Comparison of ENCODE assay signal across 1 cellular context in genomic region chrX:118495061-118495921, GRCh38.
TF ChIP-seq lines count a peak whose summit lies in the region.

Gene DOCK11, plus strand, starts transcription at chrX:118495815. Its CDS starts 157 bp downstream, at chrX:118495972.

TF ChIP-seq in K562, 482 proteins besides CTCF, POLR2A, EP300 and RAD21 (continued from another document and continues in another):
- no peak for TF ChIP-seq BRCA1 (IDR thresholded peaks at IDR 0.05)
- TF ChIP-seq BRCA1 (CRISPR knock-in tag; IDR thresholded peaks at IDR 0.05), result no peak
- no peak for TF ChIP-seq STAT5A (IDR thresholded peaks at IDR 0.05; ENCODE audit: borderline replicate concordance, low read length)
- TF ChIP-seq ZNF57 (CRISPR knock-in tag; IDR thresholded peaks at IDR 0.05), result no peak
- TF ChIP-seq SRSF1 (IDR thresholded peaks at IDR 0.05; ENCODE audit: low read depth, low read length), result no peak
- no peak for TF ChIP-seq NFE2L1 (tag; IDR thresholded peaks at IDR 0.05; ENCODE audit: borderline replicate concordance, low read depth)
- TF ChIP-seq PREB (CRISPR knock-in tag; IDR thresholded peaks at IDR 0.05), result no peak
- TF ChIP-seq HDAC2 (IDR thresholded peaks at IDR 0.05), result no peak
- TF ChIP-seq DNMT1 (IDR thresholded peaks at IDR 0.05), result no peak
- no peak for TF ChIP-seq ZNF445 (CRISPR knock-in tag; IDR thresholded peaks at IDR 0.05; ENCODE audit: low read depth)
- no peak for TF ChIP-seq HNRNPLL (IDR thresholded peaks at IDR 0.05; ENCODE audit: low read depth, low read length, poor library complexity, severe bottlenecking)
- no peak for TF ChIP-seq FOS (IDR thresholded peaks at IDR 0.05; ENCODE audit: extremely low read depth, insufficient read length)
- no peak for TF ChIP-seq NCOA6 (IDR thresholded peaks at IDR 0.05)
- TF ChIP-seq ZSCAN29 (IDR thresholded peaks at IDR 0.05), result no peak
- TF ChIP-seq ETV5 (CRISPR knock-in tag; IDR thresholded peaks at IDR 0.05; ENCODE audit: low read depth), result no peak
- TF ChIP-seq ZC3H4 (CRISPR knock-in tag; IDR thresholded peaks at IDR 0.05; ENCODE audit: borderline replicate concordance), result no peak
- no peak for TF ChIP-seq ZNF311 (CRISPR knock-in tag; IDR thresholded peaks at IDR 0.05)
- TF ChIP-seq RUNX1 (IDR thresholded peaks at IDR 0.05; ENCODE audit: low read depth), result no peak
- TF ChIP-seq NFATC3 (IDR thresholded peaks at IDR 0.05), result no peak
- peak; percentile 57 for TF ChIP-seq MAX (CRISPR knock-in tag; IDR thresholded peaks at IDR 0.05)
- no peak for TF ChIP-seq MCM2 (IDR thresholded peaks at IDR 0.05; ENCODE audit: low read depth)
- TF ChIP-seq DDX20 (tag; IDR thresholded peaks at IDR 0.05; ENCODE audit: low read depth), result no peak
- TF ChIP-seq CREB3 (tag; conservative IDR thresholded peaks at IDR 0.05; ENCODE audit: low read depth), result no peak
- no peak for TF ChIP-seq PTBP1 (IDR thresholded peaks at IDR 0.05; ENCODE audit: low read depth, low read length)
- no peak for TF ChIP-seq HNRNPK (IDR thresholded peaks at IDR 0.05; ENCODE audit: low read depth, low read length, poor library complexity, severe bottlenecking)
- TF ChIP-seq U2AF2 (optimal IDR thresholded peaks at IDR 0.05; ENCODE audit: low read depth, low read length), result no peak
- TF ChIP-seq CBX3 (IDR thresholded peaks at IDR 0.05; ENCODE audit: borderline replicate concordance in 1 of 2, low read length in 2 of 2), result peak in 1 of 2 experiments; percentile 13; a peak in 1 of 3 replicates
- TF ChIP-seq ZNF639 (CRISPR knock-in tag; conservative IDR thresholded peaks at IDR 0.05 in 1 of 2, IDR thresholded peaks at IDR 0.05 in 1 of 2), result peak in 1 of 2 experiments; percentile 57; a peak in 1 of 4 replicates
- no peak for TF ChIP-seq ZNF274 (IDR thresholded peaks at IDR 0.05; ENCODE audit: borderline replicate concordance, low read depth, low read length)
- TF ChIP-seq PYGO2 (tag; IDR thresholded peaks at IDR 0.05), result no peak
- no peak for TF ChIP-seq SREBF1 (IDR thresholded peaks at IDR 0.05; ENCODE audit: borderline replicate concordance, low read depth, low read length)
- no peak for TF ChIP-seq HINFP (tag; conservative IDR thresholded peaks at IDR 0.05; ENCODE audit: low read depth)
- no peak; the same call in 1 of the 2 replicates for TF ChIP-seq AFF4 (CRISPR knock-in tag; IDR thresholded peaks at IDR 0.05)
- TF ChIP-seq NONO (IDR thresholded peaks at IDR 0.05; ENCODE audit: low read depth in 2 of 2, low read length in 1 of 2), result no peak
- TF ChIP-seq ARNT (IDR thresholded peaks at IDR 0.05), result no peak
- no peak for TF ChIP-seq ZBED1 (IDR thresholded peaks at IDR 0.05)
- TF ChIP-seq ATF2 (CRISPR knock-in tag; IDR thresholded peaks at IDR 0.05), result no peak
- TF ChIP-seq TCF7 (IDR thresholded peaks at IDR 0.05; ENCODE audit: borderline replicate concordance), result no peak
- no peak for TF ChIP-seq ADNP (tag; IDR thresholded peaks at IDR 0.05)
- no peak for TF ChIP-seq CBX1 (IDR thresholded peaks at IDR 0.05; ENCODE audit: low read depth)
- TF ChIP-seq MYNN (IDR thresholded peaks at IDR 0.05), result 0 out of 2 replicates have a peak, but pooled peaks have one; percentile 26
- no peak for TF ChIP-seq MYNN (CRISPR knock-in tag; IDR thresholded peaks at IDR 0.05)
- no peak for TF ChIP-seq ASH1L (IDR thresholded peaks at IDR 0.05; ENCODE audit: borderline replicate concordance, low read depth, partially characterized antibody)
- no peak for TF ChIP-seq CHD4 (IDR thresholded peaks at IDR 0.05; ENCODE audit: insufficient read depth, insufficient replicate concordance, low read depth, low read length, poor library complexity, severe bottlenecking)
- TF ChIP-seq DIDO1 (tag; IDR thresholded peaks at IDR 0.05; ENCODE audit: low read depth), result no peak
- TF ChIP-seq ZZZ3 (IDR thresholded peaks at IDR 0.05), result no peak
- TF ChIP-seq TAF1 (IDR thresholded peaks at IDR 0.05; ENCODE audit: control insufficient read depth, extremely low read depth, insufficient read depth, low read length, severe bottlenecking), result peak; percentile 62
- no peak for TF ChIP-seq ZNF3 (CRISPR knock-in tag; IDR thresholded peaks at IDR 0.05)
- TF ChIP-seq FOXJ2 (tag; IDR thresholded peaks at IDR 0.05), result 0 out of 2 replicates have a peak, but pooled peaks have one; percentile 35
- TF ChIP-seq SFPQ (IDR thresholded peaks at IDR 0.05; ENCODE audit: low read depth, low read length), result no peak
- no peak for TF ChIP-seq SRSF7 (optimal IDR thresholded peaks at IDR 0.05; ENCODE audit: low read depth, low read length)
- no peak for TF ChIP-seq CBFB (CRISPR knock-in tag; IDR thresholded peaks at IDR 0.05)
- TF ChIP-seq MLLT1 (IDR thresholded peaks at IDR 0.05), result no peak
- peak; percentile 39; the same call in 1 of the 2 replicates for TF ChIP-seq PHF8 (IDR thresholded peaks at IDR 0.05; ENCODE audit: borderline replicate concordance, low read length)
- no peak for TF ChIP-seq SMC3 (conservative IDR thresholded peaks at IDR 0.05; ENCODE audit: insufficient read depth, low read depth, low read length)
- TF ChIP-seq E2F4 (CRISPR knock-in tag; IDR thresholded peaks at IDR 0.05; ENCODE audit: low read depth), result no peak
- peak; percentile 85 for TF ChIP-seq USF1 (CRISPR knock-in tag; IDR thresholded peaks at IDR 0.05)
- TF ChIP-seq CHD2 (IDR thresholded peaks at IDR 0.05; ENCODE audit: low read depth, low read length), result no peak
- TF ChIP-seq MEF2A (IDR thresholded peaks at IDR 0.05; ENCODE audit: control insufficient read depth, low read depth, low read length), result no peak
- TF ChIP-seq ZNF695 (CRISPR knock-in tag; IDR thresholded peaks at IDR 0.05), result no peak
